ENCODE assay signal across 21 cellular contexts in genomic region chr7:157667261-157667660, GRCh38.
A peak's percentile ranks its signal among the peaks of the same experiment; 100 is the strongest.
DNase-seq lines count a peak whose midpoint lies in the region; ATAC-seq and TF ChIP-seq lines count a peak whose summit lies in the region.
"Had no signal": no experiment of that assay in that cellular context is flagged by ENCODE, and none has a peak within 500 bp of the region (broad histone marks: within the 10 kb centered on the region; RNA-seq: fewer than 3 reads in every experiment).

No MANE protein-coding gene starts in this region.

- peaks cover 93% of the 10 kb centered on the region for H3K79me2 ChIP-seq in DND-41 (ENCODE audit: insufficient read depth, low read length)
- peaks cover 92% of the 10 kb centered on the region for H3K79me2 ChIP-seq in neural cell (replicated peaks; ENCODE audit: insufficient read depth, low read length)

- H2AFZ ChIP-seq in DND-41 (ENCODE audit: low read depth, low read length) (no peak overlapping the region), neural cell (ENCODE audit: low read depth, low read length) (no peak overlapping the region)

- DNase-seq in Right ventricle myocardium inferior (ENCODE audit: missing footprints) (peak; percentile 46), heart right ventricle (no peak), DND-41 (no peak), spleen (peak; percentile 67), NCI-H82 treated with DMSO at 0.1 percent for 48 hours (lab: John Stamatoyannopoulos, UW; ENCODE audit: unreplicated experiment) (no peak)
- DNase-seq: 8988T; ACHN; BE2C; GOT3; HFFc6; MG63; NCI-H2029; NCI-H446; NCI-H524 treated with DMSO at 0.1 percent for 48 hours; NCI-H774; NK-92 treated with Interleukin-12 subunit alpha and Interleukin-12 subunit beta, amount 100 ng/mL, for 24 hours; PC-3 had no signal

- H3K27me3 ChIP-seq in heart right ventricle (peaks cover 0 to 50% (median 33%) of the 10 kb centered on the region in 7 donors), DND-41 (ENCODE audit: insufficient read depth, low read length, poor library complexity) (no peaks in the 10 kb centered on the region), neural cell (ENCODE audit: insufficient read depth, low read depth, low read length) (no peaks in the 10 kb centered on the region), spleen (replicated peaks in 1 of 7) (peaks cover 0 to 55% (median 0%) of the 10 kb centered on the region in 7 donors), gastroesophageal sphincter (peaks cover 37% of the 10 kb centered on the region)
- H3K27me3 ChIP-seq: BE2C, MG63 had no signal

- ATAC-seq in Right ventricle myocardium inferior = no peak
- ATAC-seq in heart right ventricle = no peak
- ATAC-seq in DND-41 (ENCODE audit: insufficient read depth, low read depth) = no peak
- ATAC-seq in gastroesophageal sphincter = no peak
- ATAC-seq: K562, PC-3 had no signal

- H3K9me2 ChIP-seq in neural cell (ENCODE audit: insufficient read depth, low read length) = no peaks in the 10 kb centered on the region

- 0 out of 2 replicates have a peak, but pooled peaks cover 5% of the 10 kb centered on the region for H4K20me1 ChIP-seq in DND-41 (ENCODE audit: insufficient read depth, low read length)
- H4K20me1 ChIP-seq in neural cell (ENCODE audit: insufficient read depth) = peaks cover 27% of the 10 kb centered on the region

- WGBS in heart right ventricle, 2 donors = 86 to 93% methylated on average over 12 of the region's 12 CpGs
- 68 to 92% (median 85%) methylated on average over 2 to 12 of the region's 12 CpGs for WGBS in spleen, 5 donors
- WGBS in gastroesophageal sphincter (ENCODE audit: low coverage in 1 of 2), 2 donors = 76% methylated on average over 4 of the region's 12 CpGs; no CpG with 5 or more reads in 1 of the 2 donors

- H3K9me3 ChIP-seq in heart right ventricle = no peaks in the 10 kb centered on the region
- no peaks in the 10 kb centered on the region for H3K9me3 ChIP-seq in DND-41 (ENCODE audit: insufficient read depth, low read length, severe bottlenecking)
- no peaks in the 10 kb centered on the region for H3K9me3 ChIP-seq in neural cell (ENCODE audit: low read length)
- H3K9me3 ChIP-seq in spleen = peaks cover 0 to 3% (median 0%) of the 10 kb centered on the region in 8 donors
- no peaks in the 10 kb centered on the region for H3K9me3 ChIP-seq in gastroesophageal sphincter
- H3K9me3 ChIP-seq: BE2C, HAP-1, MG63 had no signal

- intact Hi-C loops in Right ventricle myocardium inferior (cut with DNase I) (no loop called here), heart right ventricle (cut with DNase I) (no loop called here), spleen (cut with DNase I; ENCODE audit: low total_unique reads) (no loop called here)

- H3K27ac ChIP-seq in heart right ventricle = no peak overlapping the region
- peak overlapping the region; percentile 98 for H3K27ac ChIP-seq in DND-41 (ENCODE audit: low read length)
- peak overlapping the region; percentile 49 for H3K27ac ChIP-seq in neural cell (ENCODE audit: low read length)
- no peak overlapping the region for H3K27ac ChIP-seq in spleen
- H3K27ac ChIP-seq in gastroesophageal sphincter = no peak overlapping the region

- no peak for TF ChIP-seq RAD21 in neural cell (conservative IDR thresholded peaks at IDR 0.05)

- H3F3A ChIP-seq in neural cell (ENCODE audit: insufficient read depth, low read length, poor library complexity, severe bottlenecking) = no peaks in the 10 kb centered on the region

- H3K4me1 ChIP-seq in heart right ventricle (peaks cover 0 to 9% (median 0%) of the 10 kb centered on the region in 9 donors), DND-41 (ENCODE audit: insufficient read depth, low read length) (peaks cover 91% of the 10 kb centered on the region), spleen (peaks cover 0 to 14% (median 2%) of the 10 kb centered on the region in 6 donors), gastroesophageal sphincter (peaks cover 0 to 7% (median 0%) of the 10 kb centered on the region in 3 donors)
- H3K4me1 ChIP-seq: BE2C, HAP-1 had no signal

- no peak for TF ChIP-seq POLR2A in spleen (IDR thresholded peaks at IDR 0.05)
- TF ChIP-seq POLR2A in gastroesophageal sphincter (IDR thresholded peaks at IDR 0.05) = no peak

- no peak overlapping the region for H3K4me3 ChIP-seq in heart right ventricle
- no peak overlapping the region; a peak in 1 of 4 replicates for H3K4me3 ChIP-seq in DND-41 (ENCODE audit: low read depth in 1 of 2, low read length in 2 of 2)
- no peak overlapping the region for H3K4me3 ChIP-seq in neural cell (ENCODE audit: low read length)
- H3K4me3 ChIP-seq in spleen = no peak overlapping the region
- H3K4me3 ChIP-seq in gastroesophageal sphincter = no peak overlapping the region
- H3K4me3 ChIP-seq: HAP-1, K562, MG63 had no signal

- TF ChIP-seq CTCF in heart right ventricle (IDR thresholded peaks at IDR 0.05) (no peak), DND-41 (IDR thresholded peaks at IDR 0.05; ENCODE audit: borderline replicate concordance, extremely low read depth, low read length, poor library complexity, severe bottlenecking) (no peak), neural cell (IDR thresholded peaks at IDR 0.05; ENCODE audit: poor library complexity, severe bottlenecking) (no peak), spleen (IDR thresholded peaks at IDR 0.05 in 8 of 11, conservative IDR thresholded peaks at IDR 0.05 in 3 of 11) (no peak), gastroesophageal sphincter (IDR thresholded peaks at IDR 0.05) (no peak)

- TF ChIP-seq EP300 in neural cell (conservative IDR thresholded peaks at IDR 0.05; ENCODE audit: poor library complexity, severe bottlenecking) (no peak), gastroesophageal sphincter (IDR thresholded peaks at IDR 0.05) (no peak)

- no peaks in the 10 kb centered on the region for H3K36me3 ChIP-seq in heart right ventricle
- peaks cover 49% of the 10 kb centered on the region for H3K36me3 ChIP-seq in DND-41 (ENCODE audit: insufficient read depth, low read length)
- H3K36me3 ChIP-seq in neural cell (ENCODE audit: insufficient read depth, low read length) = peaks cover 8% of the 10 kb centered on the region
- no peaks in the 10 kb centered on the region for H3K36me3 ChIP-seq in spleen
- no peaks in the 10 kb centered on the region for H3K36me3 ChIP-seq in gastroesophageal sphincter
- H3K36me3 ChIP-seq: BE2C, HAP-1, MG63 had no signal

- H3K4me2 ChIP-seq in DND-41 (ENCODE audit: insufficient read depth, low read length) (peak overlapping the region; percentile 65; the same call in 1 of the 2 replicates), neural cell (ENCODE audit: low read length) (no peak overlapping the region)

- H3K9ac ChIP-seq in DND-41 (ENCODE audit: low read depth, low read length) (peak overlapping the region; percentile 68), neural cell (ENCODE audit: low read length) (no peak overlapping the region)

TF ChIP-seq in neural cell, 6 proteins besides CTCF, POLR2A, EP300 and RAD21:
- no peak for TF ChIP-seq MXI1 (conservative IDR thresholded peaks at IDR 0.05; ENCODE audit: poor library complexity, severe bottlenecking)
- TF ChIP-seq REST (IDR thresholded peaks at IDR 0.05; ENCODE audit: borderline replicate concordance) = no peak
- no peak for TF ChIP-seq TAF1 (IDR thresholded peaks at IDR 0.05; ENCODE audit: low read depth)
- no peak for TF ChIP-seq EZH2 (IDR thresholded peaks at IDR 0.05; ENCODE audit: borderline replicate concordance, insufficient read depth, low read length, poor library complexity, severe bottlenecking)
- TF ChIP-seq SMC3 (conservative IDR thresholded peaks at IDR 0.05; ENCODE audit: poor library complexity) = no peak
- no peak for TF ChIP-seq POLR2AphosphoS5 (IDR thresholded peaks at IDR 0.05)

Comparison
In these comparisons a context has a peak if more than half of its experiments do, and no peak if none do; other contexts are left out.
1. DNase-seq: peak in Right ventricle myocardium inferior (single experiment) and spleen (single experiment); none in heart right ventricle (0 of 2), DND-41 (single experiment) and NCI-H82 treated with DMSO at 0.1 percent for 48 hours (single experiment).
2. H3K27ac ChIP-seq: peak in DND-41 (single experiment) and neural cell (single experiment); none in heart right ventricle (0 of 10), spleen (0 of 8) and gastroesophageal sphincter (0 of 4).